In genomic region chr7:83970081-83970480, GRCh38 we compare ENCODE assay signal across 11 cellular contexts.
DNase-seq lines count a peak whose midpoint lies in the region; TF ChIP-seq lines count a peak whose summit lies in the region.
"Had no signal": no experiment of that assay in that cellular context is flagged by ENCODE, and none has a peak within 500 bp of the region (broad histone marks: within the 10 kb centered on the region; RNA-seq: fewer than 3 reads in every experiment).

No MANE protein-coding gene starts in this region.

- DNase-seq in EH (ENCODE audit: low read depth) = peak; percentile 10
- DNase-seq in LHCN-M2 (ENCODE audit: low read depth) = peak; percentile 20
- DNase-seq in fibroblast of gingiva (ENCODE audit: low read depth) = peak; percentile 6
- no peak for DNase-seq in Ammon's horn (ENCODE audit: low spot score)
- DNase-seq in stimulated activated CD4-positive, alpha-beta T cell treated with anti-CD3 and anti-CD28 coated beads, Interleukin-4, amount 100 ng/mL, for 1 hour = no peak
- DNase-seq: Caco-2; CD8-positive, alpha-beta memory T cell; DND-41; GM23248; IMR-90 had no signal

- peaks cover 9% of the 10 kb centered on the region for H3K4me1 Mint-ChIP-seq in nephron
- H3K4me1 Mint-ChIP-seq: CD8-positive, alpha-beta memory T cell had no signal

- H3K4me3 Mint-ChIP-seq in nephron = no peak overlapping the region
- H3K4me3 Mint-ChIP-seq: CD8-positive, alpha-beta memory T cell had no signal

- H3K9me3 Mint-ChIP-seq in nephron = no peaks in the 10 kb centered on the region

- H3K27me3 Mint-ChIP-seq in nephron (ENCODE audit: low read depth) = no peaks in the 10 kb centered on the region

- peak overlapping the region in 2 of 3 experiments; percentile 4 to 12 for H3K27ac Mint-ChIP-seq in nephron
- H3K27ac Mint-ChIP-seq: CD8-positive, alpha-beta memory T cell had no signal

- TF ChIP-seq CTCF in nephron (IDR thresholded peaks at IDR 0.05; ENCODE audit: unreplicated experiment in 3 of 3) = no peak

- no peaks in the 10 kb centered on the region for H3K36me3 Mint-ChIP-seq in nephron (ENCODE audit: low read depth)
- H3K36me3 Mint-ChIP-seq: CD8-positive, alpha-beta memory T cell had no signal

Comparison
In these comparisons a context has a peak if more than half of its experiments do, and no peak if none do; other contexts are left out.
1. DNase-seq: peak in EH (single experiment), LHCN-M2 (single experiment) and fibroblast of gingiva (single experiment); none in Ammon's horn (single experiment) and stimulated activated CD4-positive, alpha-beta T cell treated with anti-CD3 and anti-CD28 coated beads, Interleukin-4, amount 100 ng/mL, for 1 hour (single experiment).